In the genomic region with DNA sequence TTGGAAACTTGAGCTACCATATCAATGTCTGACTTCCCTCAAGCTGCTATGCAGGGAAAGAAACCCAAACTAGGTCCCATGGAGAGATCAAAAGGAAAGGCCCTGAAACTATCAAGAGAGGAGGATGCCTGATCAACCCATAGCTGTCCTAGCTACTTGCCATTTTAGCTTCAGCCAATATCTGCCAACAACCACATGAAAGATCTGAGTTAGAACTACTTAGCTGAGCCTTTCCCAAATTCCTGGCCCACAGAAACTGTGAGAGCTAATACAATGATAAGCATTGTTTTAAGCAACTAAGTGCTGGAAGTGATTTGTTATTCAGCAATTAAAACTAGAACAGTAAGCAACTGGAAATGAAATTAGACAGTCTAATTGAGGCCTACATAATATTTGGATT, we compare ENCODE assay signal across 18 cellular contexts.
DNase-seq lines count a peak whose midpoint lies in the region; ATAC-seq, FAIRE-seq and TF ChIP-seq lines count a peak whose summit lies in the region.
"Had no signal": no experiment of that assay in that cellular context is flagged by ENCODE, and none has a peak within 500 bp of the region (broad histone marks: within the 10 kb centered on the region; RNA-seq: fewer than 3 reads in every experiment).

No MANE protein-coding gene starts in this region.

- no peak for TF ChIP-seq CTCF in D721Med (IDR thresholded peaks at IDR 0.05; ENCODE audit: insufficient read depth, missing control alignments)

- DNase-seq in D721Med (ENCODE audit: insufficient read length, low spot score) (no peak), SW480 (ENCODE audit: low spot score) (peak; percentile 85), left kidney (ENCODE audit: low read depth, low spot score) (peak; percentile 57), pons (ENCODE audit: low spot score) (peak; percentile 46)
- DNase-seq: BE2C; C1 segment of cervical spinal cord; Caco-2; CD4-positive, CD25-positive, alpha-beta regulatory T cell; CD8-positive, alpha-beta memory T cell; DMS153; DMS79; GDM1; GOT3; H7; HFFc6 had no signal

- peak; percentile 60 for FAIRE-seq in D721Med (lab: Jason Lieb, UNC)

- ATAC-seq in GM21360 (IDR thresholded peaks at IDR 0.05; ENCODE audit: unreplicated experiment) = no peak
- no peak for ATAC-seq in HG03175 (IDR thresholded peaks at IDR 0.05; ENCODE audit: unreplicated experiment)
- ATAC-seq: HCT116 had no signal
